In the genomic region with DNA sequence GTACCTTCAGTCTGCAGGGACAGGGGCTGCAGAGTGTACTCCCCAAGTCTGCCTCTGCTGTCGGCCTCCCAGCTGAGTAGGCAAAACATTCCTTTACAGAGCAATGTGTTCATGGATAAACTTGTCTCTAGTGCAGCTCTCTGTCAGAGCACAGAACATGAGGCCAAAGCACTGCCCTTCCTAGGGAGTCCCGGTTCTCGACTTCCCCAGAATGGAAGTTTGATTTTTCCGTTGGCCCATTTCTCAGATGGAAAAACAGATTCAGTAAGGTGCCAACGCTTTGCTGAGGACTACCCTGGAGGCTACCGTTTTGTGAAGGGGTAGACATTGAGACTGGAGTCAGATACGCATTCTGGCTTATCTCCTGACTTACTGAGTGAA, we compare ENCODE assay signal across 8 cellular contexts.
DNase-seq lines count a peak whose midpoint lies in the region; ATAC-seq and TF ChIP-seq lines count a peak whose summit lies in the region.

No MANE protein-coding gene starts in this region.

- peaks cover 66% of the 10 kb centered on the region for H3K4me1 Mint-ChIP-seq in activated naive CD8-positive, alpha-beta T cell (ENCODE audit: low read depth)

- H3K27ac Mint-ChIP-seq in activated naive CD8-positive, alpha-beta T cell = peak overlapping the region; percentile 88

- peak overlapping the region; percentile 25; the same call in 1 of the 2 replicates for H3K27ac ChIP-seq in 22Rv1

- H3K9me3 Mint-ChIP-seq in activated naive CD8-positive, alpha-beta T cell (ENCODE audit: low read depth) = peaks cover 4% of the 10 kb centered on the region

- ATAC-seq in GM19035 (IDR thresholded peaks at IDR 0.05; ENCODE audit: unreplicated experiment) = peak; percentile 46
- peak; percentile 46 for ATAC-seq in HG03175 (IDR thresholded peaks at IDR 0.05; ENCODE audit: unreplicated experiment)

- TF ChIP-seq CTCF in 22Rv1 (IDR thresholded peaks at IDR 0.05) = no peak

- DNase-seq in iris pigment epithelial cell (ENCODE audit: low read depth) (peak; percentile 34), superior temporal gyrus (ENCODE audit: extremely low spot score) (peak; percentile 64), DMS153 (lab: John Stamatoyannopoulos, UW) (no peak)
- DNase-seq in effector CD4-positive, alpha-beta T cell = no peak

- peak overlapping the region; percentile 90 for H3K4me3 Mint-ChIP-seq in activated naive CD8-positive, alpha-beta T cell

- peaks cover 2% of the 10 kb centered on the region for H3K36me3 Mint-ChIP-seq in activated naive CD8-positive, alpha-beta T cell

- no peaks in the 10 kb centered on the region for H3K27me3 Mint-ChIP-seq in activated naive CD8-positive, alpha-beta T cell

Comparison
In these comparisons a context has a peak if more than half of its experiments do, and no peak if none do; other contexts are left out.
1. DNase-seq: peak in iris pigment epithelial cell (single experiment) and superior temporal gyrus (single experiment); none in effector CD4-positive, alpha-beta T cell (single experiment) and DMS153 (single experiment).